In the genomic region with DNA sequence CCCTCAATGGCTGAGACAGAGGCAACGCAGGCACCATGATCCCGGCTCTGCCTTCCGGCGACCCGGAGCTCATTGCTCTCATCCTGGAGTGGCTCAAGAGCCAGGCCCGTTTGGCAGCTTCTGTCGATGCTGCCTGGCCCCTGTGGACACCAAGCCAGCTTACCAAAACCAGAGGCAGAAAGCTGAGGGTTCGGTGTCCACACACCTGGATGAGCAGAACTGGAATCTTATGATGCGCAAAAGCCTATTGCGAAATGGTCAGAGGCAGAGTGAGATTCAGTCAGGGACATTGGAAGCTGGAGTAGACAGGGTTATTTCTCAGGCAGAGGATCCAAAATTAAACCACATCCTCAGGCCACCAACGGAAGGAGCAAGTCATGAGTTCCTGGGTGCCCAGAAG, we compare ENCODE assay signal across 29 cellular contexts.
"Had no signal": no experiment of that assay in that cellular context is flagged by ENCODE, and none has a peak within 500 bp of the region (broad histone marks: within the 10 kb centered on the region; RNA-seq: fewer than 3 reads in every experiment).

No MANE protein-coding gene starts in this region.

- ATAC-seq: foreskin keratinocyte; gastroesophageal sphincter; heart left ventricle; left colon; left ventricle myocardium superior; lower lobe of right lung; natural killer cell treated with Interleukin-12 subunit alpha and Interleukin-12 subunit beta and Interleukin-15 and Interleukin-18, amount 100 ng/mL, for 72 hours; sciatic nerve; upper lobe of right lung had no signal

- H3K27me3 Mint-ChIP-seq: natural killer cell treated with Interleukin-12 subunit alpha and Interleukin-12 subunit beta and Interleukin-15 and Interleukin-18, amount 100 ng/mL, for 72 hours; progenitor cell of endocrine pancreas had no signal

- H2AFZ ChIP-seq: hepatocyte, parathyroid adenoma had no signal

- H3K79me2 ChIP-seq: hepatocyte, parathyroid adenoma had no signal

- H3K9me3 ChIP-seq: colonic mucosa, esophagus muscularis mucosa, gastroesophageal sphincter, lower lobe of right lung, thoracic aorta, upper lobe of right lung, uterus had no signal

- H3K4me3 ChIP-seq: colonic mucosa, esophagus muscularis mucosa, gastroesophageal sphincter, heart left ventricle, hepatocyte, lower lobe of right lung, smooth muscle cell, stomach, thoracic aorta, tibial nerve, upper lobe of right lung, uterus had no signal

- H3K9me3 Mint-ChIP-seq: dendritic cell treated with granulocyte-macrophage colony-stimulating factor and Interleukin-4, amounts not matched to agents 40 ng/mL and 50 ng/mL, for 4 days; endodermal cell; natural killer cell treated with Interleukin-12 subunit alpha and Interleukin-12 subunit beta and Interleukin-15 and Interleukin-18, amount 100 ng/mL, for 72 hours had no signal

- H3K36me3 ChIP-seq: colonic mucosa, esophagus muscularis mucosa, gastroesophageal sphincter, heart left ventricle, lower lobe of right lung, stomach, thoracic aorta, tibial nerve, upper lobe of right lung, uterus had no signal

- H3K27me3 ChIP-seq: colonic mucosa, foreskin keratinocyte, hepatocyte, upper lobe of right lung, uterus had no signal

- H3K4me1 Mint-ChIP-seq: endodermal cell had no signal

- H3K27ac Mint-ChIP-seq: dendritic cell treated with granulocyte-macrophage colony-stimulating factor and Interleukin-4, amounts not matched to agents 40 ng/mL and 50 ng/mL, for 4 days; endodermal cell; natural killer cell treated with Interleukin-12 subunit alpha and Interleukin-12 subunit beta and Interleukin-15 and Interleukin-18, amount 100 ng/mL, for 72 hours; progenitor cell of endocrine pancreas had no signal

- DNase-seq: colonic mucosa; effector CD8-positive, alpha-beta T cell; endodermal cell; foreskin keratinocyte; heart left ventricle; left colon; left ventricle myocardium superior; lower lobe of right lung; naive B cell; stimulated activated CD4-positive, alpha-beta T cell treated with anti-CD3 and anti-CD28 coated beads, Interleukin-12 subunit alpha, Interleukin-12 subunit beta, amount 100 ng/mL, for 4 hours; stimulated activated CD4-positive, alpha-beta T cell treated with anti-CD3 and anti-CD28 coated beads, Interleukin-1b, Interleukin-23, amount 100 ng/mL, for 48 hours; stimulated activated CD4-positive, alpha-beta T cell treated with anti-CD3 and anti-CD28 coated beads, Interleukin-4, amount 100 ng/mL, for 1 hour; stimulated activated CD8-positive, alpha-beta memory T cell treated with anti-CD3 and anti-CD28 coated beads, Interleukin-4, amount 100 ng/mL, for 48 hours; stimulated activated naive CD4-positive, alpha-beta T cell treated with Interleukin-2 at 50 U/mL for 16 hours; stomach; upper lobe of right lung; uterus had no signal

- H3K27ac ChIP-seq: colonic mucosa, esophagus muscularis mucosa, foreskin keratinocyte, gastroesophageal sphincter, heart left ventricle, hepatocyte, lower lobe of right lung, parathyroid adenoma, stomach, thoracic aorta, tibial nerve, upper lobe of right lung, uterus had no signal

- H3K36me3 Mint-ChIP-seq: naive B cell; natural killer cell treated with Interleukin-12 subunit alpha and Interleukin-12 subunit beta and Interleukin-15 and Interleukin-18, amount 100 ng/mL, for 72 hours had no signal

- H3K9ac ChIP-seq: parathyroid adenoma had no signal

- H3K4me3 Mint-ChIP-seq: dendritic cell treated with granulocyte-macrophage colony-stimulating factor and Interleukin-4, amounts not matched to agents 40 ng/mL and 50 ng/mL, for 4 days; endodermal cell; naive B cell; natural killer cell treated with Interleukin-12 subunit alpha and Interleukin-12 subunit beta and Interleukin-15 and Interleukin-18, amount 100 ng/mL, for 72 hours; neural crest cell had no signal

- H3K4me2 ChIP-seq: hepatocyte, smooth muscle cell had no signal

- H3K4me1 ChIP-seq: colonic mucosa, gastroesophageal sphincter, lower lobe of right lung, parathyroid adenoma, upper lobe of right lung, uterus had no signal
